9 cellular contexts compared by ENCODE assay signal in the genomic region with DNA sequence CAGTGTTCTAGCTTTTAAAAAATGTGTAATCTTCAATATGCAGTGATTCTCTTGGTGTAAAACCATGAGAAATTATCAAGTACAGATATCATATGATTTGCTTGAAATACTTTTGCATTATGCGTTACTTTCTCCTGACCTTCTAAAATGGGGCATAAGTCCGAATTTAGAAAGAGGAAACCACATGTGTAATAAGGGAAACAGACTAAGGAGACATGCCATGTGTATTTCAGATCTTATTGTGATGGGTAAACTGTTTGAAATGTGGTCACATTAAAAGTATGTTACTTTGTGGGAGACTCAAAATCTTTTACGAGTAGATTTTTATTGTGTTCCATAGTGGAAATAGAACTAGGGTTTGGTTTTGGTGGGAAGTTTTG.
A peak's percentile ranks its signal among the peaks of the same experiment; 100 is the strongest.
DNase-seq lines count a peak whose midpoint lies in the region; ATAC-seq and TF ChIP-seq lines count a peak whose summit lies in the region.
"Had no signal": no experiment of that assay in that cellular context is flagged by ENCODE, and none has a peak within 500 bp of the region (broad histone marks: within the 10 kb centered on the region; RNA-seq: fewer than 3 reads in every experiment).

No MANE protein-coding gene starts in this region.

- H3K79me2 ChIP-seq in SK-N-SH (ENCODE audit: insufficient read depth), result no peaks in the 10 kb centered on the region

- peaks cover 2% of the 10 kb centered on the region for H3K36me3 Mint-ChIP-seq in central memory CD8-positive, alpha-beta T cell (ENCODE audit: insufficient read depth)

- TF ChIP-seq EP300 in SK-N-SH (IDR thresholded peaks at IDR 0.05; ENCODE audit: borderline replicate concordance in 1 of 2, low read depth in 1 of 2, low read length in 1 of 2) (no peak), transverse colon (IDR thresholded peaks at IDR 0.05; ENCODE audit: low read depth) (no peak)

- no peaks in the 10 kb centered on the region for H3F3A ChIP-seq in SK-N-SH (replicated peaks; ENCODE audit: insufficient read depth)

- H3K36me3 ChIP-seq in SK-N-SH (replicated peaks in 1 of 2; ENCODE audit: control insufficient read depth in 1 of 2, insufficient read depth in 2 of 2, low read length in 1 of 2) (no peaks in the 10 kb centered on the region), transverse colon (no peaks in the 10 kb centered on the region)

- no peaks in the 10 kb centered on the region for H3K9me3 Mint-ChIP-seq in central memory CD8-positive, alpha-beta T cell

- H3K4me3 ChIP-seq in SK-N-SH (ENCODE audit: low read depth in 2 of 2, low read length in 1 of 2), result peak overlapping the region in 1 of 2 experiments; percentile 36; a peak in 1 of 4 replicates
- peak overlapping the region in 1 of 4 donors; percentile 15 for H3K4me3 ChIP-seq in transverse colon

- H3K4me1 ChIP-seq in SK-N-SH (ENCODE audit: control insufficient read depth in 1 of 2, insufficient read depth in 2 of 2, low read depth in 1 of 2, low read length in 1 of 2), result peaks cover 9 to 15% of the 10 kb centered on the region in 2 experiments; a peak in 3 of 4 replicates
- H3K4me1 ChIP-seq in transverse colon, result peaks cover 13 to 45% (median 26%) of the 10 kb centered on the region in 4 donors

- peak overlapping the region; percentile 19 for H3K4me3 Mint-ChIP-seq in central memory CD8-positive, alpha-beta T cell

- H3K4me1 Mint-ChIP-seq in central memory CD8-positive, alpha-beta T cell, result peaks cover 29% of the 10 kb centered on the region

- POLR2A ChIA-PET in SK-N-SH (lab: Yijun Ruan, JAX), result no interaction called here

- no peaks in the 10 kb centered on the region for H4K20me1 ChIP-seq in SK-N-SH (ENCODE audit: insufficient read depth)

- no peaks in the 10 kb centered on the region for H3K9me3 ChIP-seq in SK-N-SH
- H3K9me3 ChIP-seq in transverse colon, result no peaks in the 10 kb centered on the region

- no peak for TF ChIP-seq POLR2A in transverse colon (IDR thresholded peaks at IDR 0.05)

- peak overlapping the region; percentile 50; the same call in 1 of the 2 replicates for H3K4me2 ChIP-seq in SK-N-SH

- H3K27me3 Mint-ChIP-seq in central memory CD8-positive, alpha-beta T cell, result no peaks in the 10 kb centered on the region

- ATAC-seq in SK-N-SH treated with all-trans-retinoic acid at 6 μM for 48 hours (no peak), HG03354 (IDR thresholded peaks at IDR 0.05; ENCODE audit: poor library complexity, severe bottlenecking, unreplicated experiment) (no peak)
- peak; percentile 32 for ATAC-seq in central memory CD8-positive, alpha-beta T cell (replicated peaks; ENCODE audit: extremely low read depth, poor library complexity, severe bottlenecking)

- intact Hi-C loops in transverse colon (cut with DNase I; ENCODE audit: low total_unique reads), result loop anchor here (10.0 kb wide), 1 partner anchor 201 kb away; no protein-coding TSS in a partner anchor

- DNase-seq in SK-N-SH (no peak), medulla oblongata (ENCODE audit: extremely low spot score) (peak; percentile 65), transverse colon (no peak), UCSD-AML1 (lab: John Stamatoyannopoulos, UW; ENCODE audit: unreplicated experiment) (no peak)
- no peak for DNase-seq in central memory CD8-positive, alpha-beta T cell (ENCODE audit: low spot score in 2 of 2)
- DNase-seq in activated effector memory CD4-positive, alpha-beta T cell treated with Interleukin-2 at 50 U/mL for 16 hours, result no peak
- DNase-seq: effector memory CD4-positive, alpha-beta T cell had no signal

- TF ChIP-seq RAD21 in SK-N-SH (IDR thresholded peaks at IDR 0.05; ENCODE audit: low read length), result no peak

- no peaks in the 10 kb centered on the region for H3K9me2 ChIP-seq in SK-N-SH

- H3K27ac ChIP-seq in SK-N-SH (ENCODE audit: low read depth in 2 of 2, low read length in 1 of 2), result peak overlapping the region in 1 of 2 experiments; percentile 60; a peak in 3 of 4 replicates
- H3K27ac ChIP-seq in transverse colon, result peak overlapping the region; percentile 61 to 77 (median 76)

- no peaks in the 10 kb centered on the region for H3K27me3 ChIP-seq in SK-N-SH (ENCODE audit: insufficient read depth)
- H3K27me3 ChIP-seq in transverse colon, result no peaks in the 10 kb centered on the region

- TF ChIP-seq CTCF in SK-N-SH (IDR thresholded peaks at IDR 0.05), result no peak
- no peak for TF ChIP-seq CTCF in transverse colon (IDR thresholded peaks at IDR 0.05)

- in situ Hi-C loops in transverse colon (cut with MboI; ENCODE audit: low pct_ligation_motif_present in 1 of 4, low pct_unique_long_range_greater_than_20kb in 1 of 4, low sequenced_read_pairs in 3 of 4), result no loop called here

- H2AFZ ChIP-seq in SK-N-SH (ENCODE audit: low read depth), result no peak overlapping the region

- 99% methylated on average over 3 of the region's 3 CpGs for WGBS in SK-N-SH (ENCODE audit: low lambda C conversion rate)
- 47 to 58% methylated on average over 3 of the region's 3 CpGs for WGBS in transverse colon (ENCODE audit: low coverage in 1 of 2), 2 donors

- H3K27ac Mint-ChIP-seq in central memory CD8-positive, alpha-beta T cell (ENCODE audit: low read depth), result peak overlapping the region; percentile 29

- no peak overlapping the region for H3K9ac ChIP-seq in SK-N-SH

- CTCF ChIA-PET in SK-N-SH (lab: Yijun Ruan, JAX), result no interaction called here

TF ChIP-seq in SK-N-SH, 30 proteins besides CTCF, POLR2A, EP300 and RAD21 (continues in another document):
- no peak for TF ChIP-seq REST (IDR thresholded peaks at IDR 0.05; ENCODE audit: low read depth, low read length)
- TF ChIP-seq SIN3A (IDR thresholded peaks at IDR 0.05; ENCODE audit: borderline replicate concordance, low read depth, low read length), result no peak
- no peak for TF ChIP-seq SMC3 (IDR thresholded peaks at IDR 0.05; ENCODE audit: low read depth, low read length)

TF ChIP-seq in SK-N-SH treated with all-trans-retinoic acid at 6 μM for 48 hours, 23 proteins besides CTCF, POLR2A, EP300 and RAD21:
- TF ChIP-seq PPARA (CRISPR knock-in tag; IDR thresholded peaks at IDR 0.05; ENCODE audit: borderline replicate concordance), result no peak
